7 cellular contexts compared by ENCODE assay signal in the genomic region with DNA sequence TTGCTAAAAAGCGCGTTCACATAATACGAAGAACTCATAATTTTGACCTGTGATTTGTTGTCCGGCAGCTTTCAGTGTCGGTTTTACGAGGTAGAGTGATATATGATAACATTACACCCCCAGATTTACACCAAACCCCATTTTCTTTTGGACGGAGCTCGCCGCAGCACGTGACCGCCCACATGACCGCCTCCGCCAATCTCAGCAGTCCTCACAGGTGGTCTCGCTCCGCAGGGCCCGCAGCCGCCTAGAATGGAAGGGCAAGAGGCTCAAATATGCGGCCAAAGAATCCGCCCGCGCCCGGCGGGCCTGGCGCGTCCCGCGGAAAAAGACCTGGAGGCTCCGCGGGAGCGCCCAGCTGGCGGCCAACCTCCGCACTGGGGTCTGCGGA. TPM values are rescaled to one million over a fixed set of nuclear protein-coding genes. Genes with fewer than 3 reads are reported as not detected.
DNase-seq lines count a peak whose midpoint lies in the region; ATAC-seq and TF ChIP-seq lines count a peak whose summit lies in the region.

A gene (minus strand): TSS at position 168 of the 391 bp plus-strand sequence. CDS start 130 bp downstream, at position 38.

- no peaks in the 10 kb centered on the region for H3K9me3 ChIP-seq in breast epithelium
- no peaks in the 10 kb centered on the region for H3K9me3 ChIP-seq in muscle layer of colon (ENCODE audit: low read length)

- DNase-seq in NCI-H146 treated with DMSO at 0.1 percent for 48 hours (lab: John Stamatoyannopoulos, UW; ENCODE audit: unreplicated experiment) = peak; percentile 54
- DNase-seq in breast epithelium (ENCODE audit: low spot score in 2 of 2) = peak; percentile 74 to 80
- DNase-seq in hippocampal formation (lab: John Stamatoyannopoulos, UW) = no peak
- DNase-seq in chondrocyte (ENCODE audit: low spot score) = no peak

- no peak within 1 kb of the TSS for H3K27ac Mint-ChIP-seq in chondrocyte (ENCODE audit: unreplicated experiment)

- H3K36me3 ChIP-seq in breast epithelium (no peaks in the 10 kb centered on the region), muscle layer of colon (ENCODE audit: insufficient read depth, low read length) (no peaks in the 10 kb centered on the region)

- H3K4me1 Mint-ChIP-seq in chondrocyte (ENCODE audit: low read depth) = peaks cover 16% of the 10 kb centered on the region

- H3K27me3 Mint-ChIP-seq in chondrocyte (ENCODE audit: low read depth) = peaks cover 79% of the 10 kb centered on the region

- H3K4me3 Mint-ChIP-seq in chondrocyte (ENCODE audit: unreplicated experiment) = no peak within 1 kb of the TSS

- peaks cover 7% of the 10 kb centered on the region for H3K36me3 Mint-ChIP-seq in chondrocyte (ENCODE audit: low read depth)

- H3K4me3 ChIP-seq in GM08714 (ENCODE audit: low read length) (peak within 1 kb of the TSS; percentile 47), breast epithelium (peak within 1 kb of the TSS; percentile 65 to 93 (median 67)), muscle layer of colon (ENCODE audit: low read depth in 1 of 2, low read length in 2 of 2) (peak within 1 kb of the TSS; percentile 82 to 96)

- H3K9me3 Mint-ChIP-seq in chondrocyte (ENCODE audit: low read depth) = peaks cover 4% of the 10 kb centered on the region

- intact Hi-C loops in breast epithelium (cut with DNase I; ENCODE audit: low total_unique reads) = loop anchor here (10.0 kb wide), 1 partner anchor 952 kb away; a partner anchor contains a TSS

- peak within 1 kb of the TSS; percentile 91 to 96 for H3K27ac ChIP-seq in breast epithelium
- peak within 1 kb of the TSS; percentile 98 for H3K27ac ChIP-seq in muscle layer of colon (ENCODE audit: low read depth, low read length)

- H3K27me3 ChIP-seq in breast epithelium (peaks cover 7 to 45% of the 10 kb centered on the region in 2 donors), muscle layer of colon (ENCODE audit: control insufficient read depth in 1 of 2, insufficient read depth in 2 of 2, low read length in 2 of 2) (peaks cover 0 to 19% of the 10 kb centered on the region in 2 donors)

- no peak for TF ChIP-seq POLR2A in breast epithelium (IDR thresholded peaks at IDR 0.05)

- no peak for ATAC-seq in HG02938 (IDR thresholded peaks at IDR 0.05; ENCODE audit: unreplicated experiment)

- TF ChIP-seq CTCF in breast epithelium (IDR thresholded peaks at IDR 0.05) = no peak
- no peak for TF ChIP-seq CTCF in chondrocyte (IDR thresholded peaks at IDR 0.05)

- peaks cover 5 to 9% of the 10 kb centered on the region in 2 donors for H3K4me1 ChIP-seq in breast epithelium
- peaks cover 32% of the 10 kb centered on the region for H3K4me1 ChIP-seq in muscle layer of colon (ENCODE audit: insufficient read depth, low read length)

- peak within 1 kb of the TSS; percentile 49 for H3K9ac ChIP-seq in muscle layer of colon (ENCODE audit: low read length)

RNA-seq across cellular contexts. Expression of the gene that starts here (rescaled TPM):
- total RNA-seq in breast epithelium (1 to 10 TPM; 4.6 to 8.8 (median 6.2) TPM), chondrocyte (not detected in 3 replicates)

Comparison
In these comparisons a context has a peak if more than half of its experiments do, and no peak if none do; other contexts are left out.
1. DNase-seq: peak in NCI-H146 treated with DMSO at 0.1 percent for 48 hours (single experiment) and breast epithelium (2 of 2); none in hippocampal formation (0 of 2) and chondrocyte (single experiment).
2. Peak in every context shown above with its lines, with median percentiles within 50 percentile points of each other: H3K4me3 ChIP-seq.